Comparison of ENCODE assay signal across 9 cellular contexts in the genomic region with DNA sequence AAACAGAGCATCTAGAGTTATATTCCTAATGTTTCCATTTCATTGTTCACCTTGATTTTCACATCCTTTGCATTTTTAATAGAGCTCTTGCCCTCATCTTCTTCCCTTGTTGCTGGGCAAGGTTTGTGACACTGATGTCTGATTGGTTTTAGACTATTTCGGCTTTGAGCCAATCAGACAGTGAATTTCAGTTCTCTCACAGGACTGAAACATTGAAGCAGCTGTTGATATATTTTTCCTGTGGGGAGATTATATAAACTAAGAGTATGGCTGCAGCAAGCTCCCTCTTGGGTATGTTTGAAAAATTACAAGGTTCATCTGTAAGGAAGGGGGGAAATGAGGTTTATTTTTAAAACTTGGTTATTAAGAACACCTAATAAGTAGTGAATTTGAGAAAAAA. TPM values are rescaled to one million over a fixed set of nuclear protein-coding genes. Genes with fewer than 3 reads are reported as not detected.
DNase-seq lines count a peak whose midpoint lies in the region; ATAC-seq and TF ChIP-seq lines count a peak whose summit lies in the region.
"Had no signal": no experiment of that assay in that cellular context is flagged by ENCODE, and none has a peak within 500 bp of the region (broad histone marks: within the 10 kb centered on the region; RNA-seq: fewer than 3 reads in every experiment).

No MANE protein-coding gene starts in this region.

- CTCF ChIA-PET in Calu3 (lab: Charles Lee) (interaction anchor here (2.1 kb wide), 1 partner anchor 51 kb away, joined by 13 read pairs; a partner anchor contains a TSS), IMR-90 (lab: Yijun Ruan, JAX) (interaction anchor here (0.6 to 2.4 kb wide), 5 partner anchors 10 to 178 kb away, joined by 3 to 7 read pairs (median 3); no protein-coding TSS in a partner anchor), T-cell (lab: Charles Lee) (interaction anchor here (0.6 to 7.5 kb wide), 27 partner anchors 9 to 1373 kb away, joined by 3 to 115 read pairs (median 6); a partner anchor contains a TSS)

- H3K4me1 ChIP-seq in IMR-90 (ENCODE audit: control insufficient read depth, insufficient read depth, low read length) = peaks cover 2% of the 10 kb centered on the region; the same call in 1 of the 2 replicates

- H2AK5ac ChIP-seq in IMR-90 (ENCODE audit: low read depth, low read length) = no peak overlapping the region

- H3K23ac ChIP-seq in IMR-90 (ENCODE audit: low read depth, low read length) = no peak overlapping the region

- no peak overlapping the region for H2BK15ac ChIP-seq in IMR-90 (ENCODE audit: low read depth, low read length)

- WGBS in IMR-90 (ENCODE audit: extremely low coverage in 2 of 2, insufficient read length in 1 of 2), 2 experiments = 56% methylated on average over 1 of the region's 1 CpG; no CpG with 5 or more reads in 1 of the 2 experiments

- H3K9me3 ChIP-seq in IMR-90 (ENCODE audit: control insufficient read depth, insufficient read depth, low read length) = peaks cover 5% of the 10 kb centered on the region

- peak overlapping the region; percentile 48 for H3K27ac Mint-ChIP-seq in Calu3 (ENCODE audit: unreplicated experiment)
- H3K27ac Mint-ChIP-seq in T-cell = peak overlapping the region; percentile 76 to 82
- peak overlapping the region; percentile 58 for H3K27ac Mint-ChIP-seq in neural crest cell (ENCODE audit: unreplicated experiment)

- H3K79me1 ChIP-seq in IMR-90 (ENCODE audit: low read depth in 1 of 2, low read length in 2 of 2) = peaks cover 19 to 38% of the 10 kb centered on the region in 2 experiments

- no peak overlapping the region for H4K8ac ChIP-seq in IMR-90 (ENCODE audit: low read depth in 2 of 2, low read length in 2 of 2)

- H2AK9ac ChIP-seq in IMR-90 (replicated peaks; ENCODE audit: low read depth, low read length, poor library complexity) = no peak overlapping the region

- H2BK120ac ChIP-seq in IMR-90 (ENCODE audit: low read depth, low read length) = no peak overlapping the region

- H4K5ac ChIP-seq in IMR-90 (ENCODE audit: low read depth, low read length) = no peak overlapping the region

- H3K9me3 Mint-ChIP-seq in Calu3 (ENCODE audit: low read depth, unreplicated experiment) = no peaks in the 10 kb centered on the region
- H3K9me3 Mint-ChIP-seq in T-cell = peaks cover 0 to 7% (median 2%) of the 10 kb centered on the region in 3 donors
- peaks cover 4% of the 10 kb centered on the region for H3K9me3 Mint-ChIP-seq in neural crest cell

- H3K27me3 Mint-ChIP-seq in Calu3 (ENCODE audit: unreplicated experiment) (no peaks in the 10 kb centered on the region), T-cell (no peaks in the 10 kb centered on the region), neural crest cell (ENCODE audit: low read depth) (no peaks in the 10 kb centered on the region)

- in situ Hi-C loops in IMR-90 (cut with MboI; ENCODE audit: low sequenced_read_pairs) = no loop called here

- no peak overlapping the region for H2AFZ ChIP-seq in IMR-90 (replicated peaks; ENCODE audit: low read length, poor library complexity)

- ATAC-seq in IMR-90 (ENCODE audit: low read depth) (peak; percentile 80), T-cell (replicated peaks in 1 of 4) (peak; percentile 43 to 77 (median 58)), GM18517 (IDR thresholded peaks at IDR 0.05; ENCODE audit: unreplicated experiment) (no peak)

- BruUV-seq in Calu3 (replicated peaks; lab: Mats Ljungman, UMichigan) = no TSS peak
- no TSS peak for BruUV-seq in IMR-90 (replicated peaks; lab: Mats Ljungman, UMichigan)

- TF ChIP-seq POLR2A in IMR-90 (IDR thresholded peaks at IDR 0.05; ENCODE audit: low read depth, low read length) = no peak

- H4K91ac ChIP-seq in IMR-90 (ENCODE audit: insufficient read depth, low read depth, low read length) = no peak overlapping the region

- DNase-seq in Calu3 = peak; percentile 38
- DNase-seq in IMR-90 = peak; percentile 93
- DNase-seq in T-cell = peak in 24 of 34 experiments; percentile 5 to 61 (median 42)
- peak; percentile 84 for DNase-seq in fibroblast of gingiva (ENCODE audit: low read depth)
- DNase-seq in neural crest cell (ENCODE audit: low read depth, low spot score) = peak; percentile 46
- DNase-seq in T-helper 9 cell = no peak
- DNase-seq in activated CD8-positive, alpha-beta memory T cell treated with anti-CD3 and anti-CD28 coated beads, Interleukin-2, amount 50 U/mL, for 4 hours = no peak

- peak overlapping the region; percentile 81; the same call in 1 of the 2 replicates for H3K4me2 ChIP-seq in IMR-90 (ENCODE audit: low read depth, low read length)
- H3K4me2 ChIP-seq: KMS-11 had no signal

- H3K4me3 ChIP-seq in IMR-90 (ENCODE audit: insufficient read depth, low read depth, low read length) = no peak overlapping the region

- no peak overlapping the region for H3K56ac ChIP-seq in IMR-90 (ENCODE audit: extremely low read depth, insufficient read depth, low read length)

- H3K4ac ChIP-seq in IMR-90 (ENCODE audit: low read depth, low read length) = no peak overlapping the region

- no peak overlapping the region for H3K14ac ChIP-seq in IMR-90 (replicated peaks; ENCODE audit: low read depth, low read length)

- POLR2A ChIA-PET in IMR-90 (lab: Charles Lee; ENCODE audit: unreplicated experiment) = no interaction called here
- POLR2A ChIA-PET in T-cell (lab: Charles Lee) = interaction anchor here (0.6 to 2.7 kb wide), 12 partner anchors 8 to 254 kb away, joined by 3 to 27 read pairs (median 5); a partner anchor contains a TSS

- 0 out of 2 replicates have a peak overlapping the region, but pooled peaks have one; percentile 16 for H3K18ac ChIP-seq in IMR-90 (ENCODE audit: low read depth, low read length)

- H3K27me3 ChIP-seq in IMR-90 (ENCODE audit: control insufficient read depth, insufficient read depth, low read length) = no peaks in the 10 kb centered on the region

- H4K20me1 ChIP-seq in IMR-90 (ENCODE audit: insufficient read depth, low read length) = no peaks in the 10 kb centered on the region; the same call in 1 of the 2 replicates

- H3K9ac ChIP-seq in IMR-90 (ENCODE audit: low read depth, low read length) = no peak overlapping the region
- H3K9ac ChIP-seq: KMS-11 had no signal

- dilution Hi-C loops in IMR-90 (cut with HindIII; ENCODE audit: low sequenced_read_pairs, unreplicated experiment) = no loop called here

- peak overlapping the region; percentile 80 for H2BK5ac ChIP-seq in IMR-90 (ENCODE audit: low read depth, low read length, poor library complexity, severe bottlenecking)

- TF ChIP-seq CTCF in Calu3 (IDR thresholded peaks at IDR 0.05; ENCODE audit: unreplicated experiment) = no peak
- TF ChIP-seq CTCF in IMR-90 (conservative IDR thresholded peaks at IDR 0.05; ENCODE audit: low read depth, low read length) = peak; percentile 52
- TF ChIP-seq CTCF in neural crest cell (conservative IDR thresholded peaks at IDR 0.05) = peak; percentile 40

- intact Hi-C loops in Calu3 (cut with micrococcal nuclease; ENCODE audit: unreplicated experiment) = loop anchor here (2.0 to 5.0 kb wide), 2 partner anchors 50 to 159 kb away; no protein-coding TSS in a partner anchor
- intact Hi-C loops in IMR-90 (cut with micrococcal nuclease) = loop anchor here (2.0 kb wide), 1 partner anchor 160 kb away; no protein-coding TSS in a partner anchor

- peaks cover 2% of the 10 kb centered on the region; the same call in 1 of the 2 replicates for H3K36me3 ChIP-seq in IMR-90 (ENCODE audit: control insufficient read depth, insufficient read depth, low read length)

- H2BK20ac ChIP-seq in IMR-90 (ENCODE audit: low read depth, low read length) = no peak overlapping the region

- H3K36me3 Mint-ChIP-seq in Calu3 (ENCODE audit: insufficient read depth, unreplicated experiment) = no peaks in the 10 kb centered on the region
- H3K36me3 Mint-ChIP-seq in T-cell = peaks cover 29% of the 10 kb centered on the region
- H3K36me3 Mint-ChIP-seq in neural crest cell (ENCODE audit: low read depth) = peaks cover 24% of the 10 kb centered on the region

- peaks cover 8% of the 10 kb centered on the region for H3K4me1 Mint-ChIP-seq in Calu3 (ENCODE audit: low read depth, unreplicated experiment)
- peaks cover 65 to 70% (median 66%) of the 10 kb centered on the region in 3 donors for H3K4me1 Mint-ChIP-seq in T-cell
- H3K4me1 Mint-ChIP-seq in neural crest cell = peaks cover 42% of the 10 kb centered on the region

- no peak overlapping the region for H3K27ac ChIP-seq in IMR-90 (ENCODE audit: insufficient read depth, low read length)
- H3K27ac ChIP-seq: KMS-11 had no signal

- no peaks in the 10 kb centered on the region for H3K9me1 ChIP-seq in IMR-90 (ENCODE audit: insufficient read depth, low read length)

- peak; percentile 52 for TF ChIP-seq RAD21 in IMR-90 (IDR thresholded peaks at IDR 0.05; ENCODE audit: low read length)

- no peak overlapping the region for H3K4me3 Mint-ChIP-seq in Calu3 (ENCODE audit: low read depth, unreplicated experiment)
- H3K4me3 Mint-ChIP-seq in T-cell = peak overlapping the region; percentile 15 to 44 (median 26)
- H3K4me3 Mint-ChIP-seq in neural crest cell = peak overlapping the region; percentile 81

TF ChIP-seq in IMR-90, 13 proteins besides CTCF, POLR2A, EP300 and RAD21:
- TF ChIP-seq BHLHE40 (IDR thresholded peaks at IDR 0.05; ENCODE audit: low read depth, low read length) = no peak
- peak; percentile 94 for TF ChIP-seq RFX5 (IDR thresholded peaks at IDR 0.05; ENCODE audit: low read depth, low read length)
- TF ChIP-seq SMC3 (IDR thresholded peaks at IDR 0.05; ENCODE audit: low read depth, low read length) = peak; percentile 41; the same call in 1 of the 2 replicates

RNA-seq across cellular contexts. Expression of a gene that starts 51.2 kb away (rescaled TPM):
- total RNA-seq in Calu3 (2022) = 72.7 and 89.0 TPM in 2 replicates
- total RNA-seq in IMR-90 (2012; rRNA removed) = 22.8 and 30.6 TPM in 2 replicates
- polyA plus RNA-seq in IMR-90 (2012; rRNA removed) = 8.5 and 9.4 TPM in 2 replicates
- polyA plus RNA-seq in IMR-90 (2012; cell fraction: cytosol; rRNA removed) = 2.5 and 2.8 TPM in 2 replicates
- 5.6 and 9.8 TPM in 2 replicates for polyA plus RNA-seq in IMR-90 (2012; cell fraction: nucleus; rRNA removed; ENCODE audit: low replicate concordance)
- total RNA-seq in T-cell = 100 to 1,000 TPM; 112 to 165 (median 147) TPM
- total RNA-seq in neural crest cell = 204 and 212 TPM in 2 replicates

Comparison
In these comparisons a context has a peak if more than half of its experiments do, and no peak if none do; other contexts are left out.
1. DNase-seq: peak in Calu3 (single experiment), IMR-90 (single experiment), T-cell (24 of 34), fibroblast of gingiva (single experiment) and neural crest cell (single experiment); none in T-helper 9 cell (single experiment) and activated CD8-positive, alpha-beta memory T cell treated with anti-CD3 and anti-CD28 coated beads, Interleukin-2, amount 50 U/mL, for 4 hours (single experiment).
2. Peak in every context shown above with its lines, with median percentiles within 50 percentile points of each other: H3K27ac Mint-ChIP-seq.